Comparison of ENCODE assay signal across 9 cellular contexts in genomic region chr1:83857108-83857507, GRCh38.
DNase-seq lines count a peak whose midpoint lies in the region; ATAC-seq and TF ChIP-seq lines count a peak whose summit lies in the region.
"Had no signal": no experiment of that assay in that cellular context is flagged by ENCODE, and none has a peak within 500 bp of the region (broad histone marks: within the 10 kb centered on the region; RNA-seq: fewer than 3 reads in every experiment).

No MANE protein-coding gene starts in this region.

- POLR2A ChIA-PET in HCT116 (lab: Charles Lee) = no interaction called here

- no TSS peak for BruUV-seq in HCT116 (replicated peaks; lab: Mats Ljungman, UMichigan)

- no peaks in the 10 kb centered on the region for H3K9me2 ChIP-seq in HCT116 (ENCODE audit: insufficient read depth)
- H3K9me2 ChIP-seq in hepatocyte (replicated peaks; ENCODE audit: insufficient read depth) = no peaks in the 10 kb centered on the region

- peak; percentile 28 for TF ChIP-seq CTCF in AG09309 (IDR thresholded peaks at IDR 0.05; ENCODE audit: control insufficient read depth, insufficient read depth, low read depth, low read length, missing control alignments)
- peak in 2 of 3 experiments; percentile 17 to 40; a peak in 2 of 6 replicates for TF ChIP-seq CTCF in HCT116 (IDR thresholded peaks at IDR 0.05 in 2 of 3, conservative IDR thresholded peaks at IDR 0.05 in 1 of 3; ENCODE audit: borderline replicate concordance in 1 of 3, insufficient read depth in 1 of 3, low read depth in 2 of 3, low read length in 2 of 3)
- peak; percentile 71 for TF ChIP-seq CTCF in hepatocyte (IDR thresholded peaks at IDR 0.05; ENCODE audit: poor library complexity)

- WGBS in hepatocyte (ENCODE audit: low lambda C conversion rate, missing lambda C conversion rate) = 55% methylated on average over 1 of the region's 1 CpG

- peak; percentile 25 for DNase-seq in AG09309 (ENCODE audit: low read depth)
- DNase-seq in HCT116 (ENCODE audit: low read depth, low spot score) = no peak
- peak; percentile 67 for DNase-seq in RKO (ENCODE audit: low spot score)
- DNase-seq in hepatocyte (ENCODE audit: low spot score) = peak; percentile 46
- no peak for DNase-seq in T1000 (lab: John Stamatoyannopoulos, UW)
- no peak for DNase-seq in cortex of kidney (lab: John Stamatoyannopoulos, UW)
- DNase-seq in NCI-H1048 (lab: John Stamatoyannopoulos, UW) = no peak

- TF ChIP-seq POLR2A in HCT116 (IDR thresholded peaks at IDR 0.05; ENCODE audit: borderline replicate concordance, extremely low read depth, insufficient read depth, insufficient read length) = no peak

- no peak overlapping the region for H3K9ac ChIP-seq in HCT116 (ENCODE audit: low read length)

- CTCF ChIA-PET in HCT116 (lab: Charles Lee) = no interaction called here

- H3K36me3 ChIP-seq in HCT116 (ENCODE audit: control insufficient read depth in 1 of 2, insufficient read depth in 2 of 2, low read length in 2 of 2) = no peaks in the 10 kb centered on the region
- H3K36me3 ChIP-seq in hepatocyte (replicated peaks; ENCODE audit: insufficient read depth, low read depth) = no peaks in the 10 kb centered on the region
- H3K36me3 ChIP-seq: SJSA1 had no signal

- H3K4me1 ChIP-seq in HCT116 (ENCODE audit: control insufficient read depth in 1 of 2, insufficient read depth in 2 of 2, low read length in 2 of 2) = no peaks in the 10 kb centered on the region
- H3K4me1 ChIP-seq in hepatocyte (ENCODE audit: insufficient read depth) = no peaks in the 10 kb centered on the region
- H3K4me1 ChIP-seq: SJSA1 had no signal

- H2AFZ ChIP-seq in HCT116 (ENCODE audit: low read depth, low read length, poor library complexity, severe bottlenecking) = no peak overlapping the region
- no peak overlapping the region for H2AFZ ChIP-seq in hepatocyte

- no peak overlapping the region for H3K4me3 ChIP-seq in AG09309 (ENCODE audit: control insufficient read depth, low read depth, low read length)
- H3K4me3 ChIP-seq in HCT116 (replicated peaks in 1 of 2; ENCODE audit: low read depth in 1 of 2, low read length in 2 of 2) = no peak overlapping the region
- no peak overlapping the region for H3K4me3 ChIP-seq in hepatocyte
- H3K4me3 ChIP-seq: SJSA1 had no signal

- H3K9me3 ChIP-seq in HCT116 (ENCODE audit: control insufficient read depth in 1 of 2, insufficient read depth in 1 of 2, low read depth in 1 of 2, low read length in 2 of 2) = no peaks in the 10 kb centered on the region
- no peaks in the 10 kb centered on the region for H3K9me3 ChIP-seq in hepatocyte (ENCODE audit: low read depth)
- H3K9me3 ChIP-seq: SJSA1 had no signal

- H3K27me3 ChIP-seq in HCT116 (ENCODE audit: insufficient read depth, low read length) (no peaks in the 10 kb centered on the region), hepatocyte (no peaks in the 10 kb centered on the region)

- no peak overlapping the region for H3K4me2 ChIP-seq in HCT116 (ENCODE audit: low read length)
- no peak overlapping the region for H3K4me2 ChIP-seq in hepatocyte

- intact Hi-C loops in HCT116 (cut with micrococcal nuclease) = loop anchor here (10.0 kb wide), 1 partner anchor 1082 kb away; no protein-coding TSS in a partner anchor

- H4K20me1 ChIP-seq in HCT116 (ENCODE audit: insufficient read depth) = no peaks in the 10 kb centered on the region
- H4K20me1 ChIP-seq in hepatocyte (ENCODE audit: insufficient read depth, poor library complexity, severe bottlenecking) = no peaks in the 10 kb centered on the region

- RAD21 ChIA-PET in HCT116 (lab: Charles Lee; ENCODE audit: low non-redundant PET in 1 of 2, low total read pairs in 2 of 2, uncharacterized antibody in 2 of 2, unreplicated experiment in 2 of 2) = no interaction called here

- H3K79me2 ChIP-seq in HCT116 (ENCODE audit: insufficient read depth, low read length) (no peaks in the 10 kb centered on the region), hepatocyte (no peaks in the 10 kb centered on the region)

- H3K27ac ChIP-seq in HCT116 (ENCODE audit: low read depth, low read length) = no peak overlapping the region
- H3K27ac ChIP-seq in hepatocyte = no peak overlapping the region
- H3K27ac ChIP-seq: SJSA1 had no signal

- TF ChIP-seq RAD21 in HCT116 (IDR thresholded peaks at IDR 0.05; ENCODE audit: low read depth) = peak; percentile 51

- ATAC-seq in HCT116 (no peak), HG03442 (IDR thresholded peaks at IDR 0.05; ENCODE audit: unreplicated experiment) (no peak)

TF ChIP-seq in HCT116, 20 proteins besides CTCF, POLR2A, EP300 and RAD21:
- TF ChIP-seq ELF1 (IDR thresholded peaks at IDR 0.05; ENCODE audit: borderline replicate concordance, low read depth) (no peak), TCF7L2 (IDR thresholded peaks at IDR 0.05; ENCODE audit: borderline replicate concordance, extremely low read depth, insufficient read depth, insufficient read length) (no peak), MAX (IDR thresholded peaks at IDR 0.05) (0 out of 2 replicates have a peak, but pooled peaks have one; percentile 12)

Comparison
In these comparisons a context has a peak if more than half of its experiments do, and no peak if none do; other contexts are left out.
1. DNase-seq: peak in AG09309 (single experiment), RKO (single experiment) and hepatocyte (single experiment); none in HCT116 (single experiment), T1000 (single experiment), cortex of kidney (single experiment) and NCI-H1048 (single experiment).
2. Peak in every context shown above with its lines, with median percentiles within 50 percentile points of each other: CTCF ChIP-seq.